14 cellular contexts compared by ENCODE assay signal in genomic region chr16:2498085-2498484, GRCh38. TPM values are rescaled to one million over a fixed set of nuclear protein-coding genes. Genes with fewer than 3 reads are reported as not detected.
"Had no signal": no experiment of that assay in that cellular context is flagged by ENCODE, and none has a peak within 500 bp of the region (broad histone marks: within the 10 kb centered on the region; RNA-seq: fewer than 3 reads in every experiment).

No MANE protein-coding gene starts in this region.

- H3K9me3 ChIP-seq: gastroesophageal sphincter, ovary, tibial nerve had no signal

- H3K27ac ChIP-seq: cardiac muscle cell, hepatocyte, neural progenitor cell, ovary, tibial nerve had no signal

- H3K36me3 ChIP-seq: neural progenitor cell, ovary had no signal

- H3K27me3 ChIP-seq: cardiac muscle cell, gastroesophageal sphincter, hepatocyte, neural progenitor cell, ovary, tibial nerve had no signal

- DNase-seq: activated CD4-positive, alpha-beta T cell treated with anti-CD3 and anti-CD28 coated beads, Interleukin-2, amount 50 U/mL, for 48 hours; activated naive CD4-positive, alpha-beta T cell treated with anti-CD3 and anti-CD28 coated beads for 36 hours; activated T-cell treated with anti-CD3 and anti-CD28 coated beads, Interleukin-2, amount 50 U/mL, for 1 hour; ovary; T-cell; T1000 had no signal

- H3K4me3 ChIP-seq: cardiac muscle cell, gastroesophageal sphincter, hepatocyte, neural progenitor cell, ovary, tibial nerve had no signal

- H3K9ac ChIP-seq: neural progenitor cell had no signal

RNA-seq across cellular contexts. Expression of gene NTN3, which starts 27.0 kb away (rescaled TPM):
- total RNA-seq: activated naive CD4-positive, alpha-beta T cell treated with anti-CD3 and anti-CD28 coated beads for 36 hours; activated T-helper 2 cell treated with anti-CD3 and anti-CD28 coated beads, Interferon-gamma antibody, Interleukin-2, Interleukin-4, amounts not matched to agents 10 μg/mL and 5 μg/mL and 100 μg/mL, durations not matched to agents 14 hours and 24 hours and 36 hours; gastroesophageal sphincter; myocyte; T-cell had no signal

RNA-seq across cellular contexts. Expression of gene CEMP1, which starts 33.1 kb away (rescaled TPM):
- total RNA-seq: activated T-helper 2 cell treated with anti-CD3 and anti-CD28 coated beads, Interferon-gamma antibody, Interleukin-2, Interleukin-4, amounts not matched to agents 10 μg/mL and 5 μg/mL and 100 μg/mL, durations not matched to agents 14 hours and 24 hours and 36 hours; astrocyte; hepatocyte; tibial nerve had no signal
